ENCODE assay signal across 8 cellular contexts in the genomic region with DNA sequence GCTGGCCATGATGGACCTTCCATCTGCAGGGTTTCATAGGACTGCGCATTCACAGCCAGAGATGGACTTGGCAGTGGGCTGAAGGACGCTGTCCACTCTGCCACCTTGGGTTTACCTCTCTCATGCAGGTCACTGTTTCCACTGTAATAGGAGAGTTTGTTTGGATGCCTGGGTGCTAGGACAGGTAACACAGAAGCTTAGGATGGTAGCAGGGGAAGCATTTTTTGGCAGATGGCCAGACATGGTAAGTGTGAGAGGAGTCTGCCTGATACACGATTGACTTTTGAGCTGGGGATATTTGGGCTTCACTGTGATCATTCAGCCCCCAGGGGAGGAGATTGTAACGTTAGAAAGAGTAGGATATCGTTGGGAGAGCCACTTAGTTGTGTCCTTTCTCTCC. TPM values are rescaled to one million over a fixed set of nuclear protein-coding genes. Genes with fewer than 3 reads are reported as not detected.
DNase-seq lines count a peak whose midpoint lies in the region; ATAC-seq and TF ChIP-seq lines count a peak whose summit lies in the region.

No MANE protein-coding gene starts in this region.

- WGBS in endodermal cell (ENCODE audit: insufficient coverage in 1 of 2, insufficient read length in 1 of 2), 2 experiments, result 86 to 88% methylated on average over 3 to 5 of the region's 5 CpGs
- WGBS in spleen, 5 donors, result 46 to 68% (median 53%) methylated on average over 5 of the region's 5 CpGs

- ATAC-seq in HG03521 (IDR thresholded peaks at IDR 0.05; ENCODE audit: unreplicated experiment), result no peak

- H3K36me3 ChIP-seq in endodermal cell (ENCODE audit: control insufficient read depth, insufficient read depth, low read length), result peaks cover 41% of the 10 kb centered on the region
- H3K36me3 ChIP-seq in spleen, result peaks cover 0 to 69% (median 8%) of the 10 kb centered on the region in 6 donors
- H3K36me3 ChIP-seq in H7 (replicated peaks; ENCODE audit: control insufficient read depth, insufficient read depth, low read length), result peaks cover 11% of the 10 kb centered on the region

- no peak overlapping the region for H3K4me3 Mint-ChIP-seq in endodermal cell

- H3K27ac ChIP-seq in endodermal cell (ENCODE audit: low read depth, low read length) (no peak overlapping the region), spleen (peak overlapping the region; percentile 60 to 90 (median 80))

- peak overlapping the region; percentile 1 for H3K27ac Mint-ChIP-seq in endodermal cell

- H3K4me3 ChIP-seq in endodermal cell (ENCODE audit: low read length), result no peak overlapping the region
- H3K4me3 ChIP-seq in spleen, result peak overlapping the region in 4 of 8 donors; percentile 0 to 54 (median 18)
- H3K4me3 ChIP-seq in H7 (ENCODE audit: insufficient read depth, low read depth, low read length), result no peak overlapping the region

- no peak overlapping the region for H3K9ac ChIP-seq in endodermal cell (ENCODE audit: extremely low read depth, low read length, poor library complexity, severe bottlenecking)

- intact Hi-C loops in spleen (cut with DNase I; ENCODE audit: low total_unique reads), result no loop called here

- H3K4me1 ChIP-seq in endodermal cell (ENCODE audit: control insufficient read depth, insufficient read depth, low read length) (peaks cover 11% of the 10 kb centered on the region), spleen (peaks cover 30 to 56% (median 49%) of the 10 kb centered on the region in 6 donors)

- no peaks in the 10 kb centered on the region for H3K27me3 ChIP-seq in endodermal cell (ENCODE audit: control insufficient read depth, insufficient read depth, low read length, poor library complexity, severe bottlenecking)
- no peaks in the 10 kb centered on the region for H3K27me3 ChIP-seq in spleen (replicated peaks in 1 of 7)
- H3K27me3 ChIP-seq in H7 (ENCODE audit: control insufficient read depth, insufficient read depth, low read length), result no peaks in the 10 kb centered on the region

- H3K4me1 Mint-ChIP-seq in endodermal cell, result peaks cover 30% of the 10 kb centered on the region

- no peaks in the 10 kb centered on the region for H3K9me3 Mint-ChIP-seq in endodermal cell

- peaks cover 43% of the 10 kb centered on the region for H3K36me3 Mint-ChIP-seq in endodermal cell (ENCODE audit: low read depth)

- peak; percentile 11 for DNase-seq in NCI-H345 (lab: John Stamatoyannopoulos, UW)
- no peak for DNase-seq in NCI-H345 treated with DMSO at 0.1 percent for 48 hours (lab: John Stamatoyannopoulos, UW; ENCODE audit: unreplicated experiment)
- DNase-seq in NAMALWA (ENCODE audit: low spot score), result peak; percentile 38
- DNase-seq in endodermal cell, result no peak
- peak; percentile 64 for DNase-seq in spleen
- no peak for DNase-seq in A172 (ENCODE audit: low spot score)
- no peak for DNase-seq in H7

- no peak for TF ChIP-seq POLR2A in spleen (IDR thresholded peaks at IDR 0.05)

- TF ChIP-seq CTCF in endodermal cell (conservative IDR thresholded peaks at IDR 0.05), result no peak
- no peak for TF ChIP-seq CTCF in spleen (IDR thresholded peaks at IDR 0.05 in 8 of 11, conservative IDR thresholded peaks at IDR 0.05 in 3 of 11)

- no peaks in the 10 kb centered on the region for H3K27me3 Mint-ChIP-seq in endodermal cell (ENCODE audit: insufficient read depth)

- H3K9me3 ChIP-seq in endodermal cell (ENCODE audit: control insufficient read depth, low read length), result no peaks in the 10 kb centered on the region
- no peaks in the 10 kb centered on the region for H3K9me3 ChIP-seq in spleen

RNA-seq across cellular contexts. Expression of gene PSEN2, which starts 11.8 kb away (rescaled TPM):
- total RNA-seq in endodermal cell (10 to 100 TPM; 21.5 to 25.2 TPM), spleen (10 to 100 TPM; 24.5 to 57.0 (median 38.3) TPM)
- 11.4 TPM for polyA plus RNA-seq in endodermal cell (2013, experiment 1 of 2)
- 10.1 TPM for polyA plus RNA-seq in endodermal cell (2013, experiment 2 of 2)
- 10 to 100 TPM in 1 of 3 donors, 1 to 10 TPM in 2; 6.3 to 16.7 (median 8.9) TPM for polyA plus RNA-seq in spleen
- total RNA-seq in A172 (2014; rRNA removed; shearing (Covaris generic)), result 45.7 and 46.0 TPM in 2 replicates
- 24.7 and 39.0 TPM in 2 replicates for total RNA-seq in H7 (2014; rRNA removed; shearing (Covaris generic))

RNA-seq across cellular contexts. Expression of gene COQ8A, which starts 57.9 kb away (rescaled TPM):
- total RNA-seq in endodermal cell, result 10 to 100 TPM in 1 of 2 donors, 1 to 10 TPM in 1; 6.6 to 14.9 TPM
- polyA plus RNA-seq in endodermal cell (2013, experiment 1 of 2), result 13.1 TPM
- 10.1 TPM for polyA plus RNA-seq in endodermal cell (2013, experiment 2 of 2)
- 10 to 100 TPM; 31.0 to 44.7 (median 38.1) TPM for total RNA-seq in spleen
- 10 to 100 TPM; 44.9 to 59.4 (median 52.4) TPM for polyA plus RNA-seq in spleen
- 6.9 and 7.9 TPM in 2 replicates for total RNA-seq in A172 (2014; rRNA removed; shearing (Covaris generic))
- 35.8 and 52.5 TPM in 2 replicates for total RNA-seq in H7 (2014; rRNA removed; shearing (Covaris generic))

Comparison
In these comparisons a context has a peak if more than half of its experiments do, and no peak if none do; other contexts are left out.
1. DNase-seq: peak in NCI-H345 (single experiment), NAMALWA (single experiment) and spleen (single experiment); none in NCI-H345 treated with DMSO at 0.1 percent for 48 hours (single experiment), endodermal cell (single experiment), A172 (single experiment) and H7 (single experiment).